In the genomic region with DNA sequence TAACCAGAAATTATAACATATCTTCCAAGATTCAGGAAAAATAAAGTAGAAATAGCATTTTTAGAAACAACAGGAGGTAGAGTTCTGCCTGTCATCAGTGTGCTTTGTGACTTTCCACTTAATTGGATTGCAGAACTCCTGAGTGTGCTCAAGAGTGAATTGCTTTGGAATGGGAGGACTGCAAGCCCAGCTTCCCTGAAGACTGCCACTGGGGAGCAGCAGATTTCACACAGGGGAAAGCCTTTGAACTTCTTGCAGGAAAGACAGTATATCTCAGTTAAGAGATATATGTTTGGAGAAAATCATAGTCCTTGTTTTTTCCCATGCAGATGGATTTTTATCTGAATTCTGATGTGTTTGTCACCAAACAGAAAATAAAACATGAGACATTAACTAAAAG, we compare ENCODE assay signal across 10 cellular contexts.
DNase-seq lines count a peak whose midpoint lies in the region; ATAC-seq and TF ChIP-seq lines count a peak whose summit lies in the region.
"Had no signal": no experiment of that assay in that cellular context is flagged by ENCODE, and none has a peak within 500 bp of the region (broad histone marks: within the 10 kb centered on the region; RNA-seq: fewer than 3 reads in every experiment).

No MANE protein-coding gene starts in this region.

- H2BK15ac ChIP-seq in neuronal stem cell (ENCODE audit: low read length), result no peak overlapping the region

- H3K27me3 ChIP-seq in GM06990 (replicated peaks; ENCODE audit: control insufficient read depth, insufficient read depth, low read length) (no peaks in the 10 kb centered on the region), RWPE2 (ENCODE audit: insufficient read depth, poor library complexity, severe bottlenecking) (no peaks in the 10 kb centered on the region), neuronal stem cell (ENCODE audit: control insufficient read depth in 3 of 3, insufficient read depth in 3 of 3, low read depth in 1 of 3, low read length in 3 of 3) (no peaks in the 10 kb centered on the region)
- no peaks in the 10 kb centered on the region for H3K27me3 ChIP-seq in effector memory CD4-positive, alpha-beta T cell (replicated peaks; ENCODE audit: control insufficient read depth, insufficient read depth, low read length, poor library complexity, severe bottlenecking)
- H3K27me3 ChIP-seq: body of pancreas, MG63 had no signal

- CTCF ChIA-PET in activated naive CD4-positive, alpha-beta T cell treated with anti-CD3 and anti-CD28 coated beads for 36 hours (lab: Charles Lee), result no interaction called here

- intact Hi-C loops in activated CD4-positive, alpha-beta T cell treated with anti-CD3 and anti-CD28 coated beads, Interleukin-2, amount 10 ng/mL, durations not matched to agents 24 days and 14 days (cut with micrococcal nuclease), result no loop called here
- intact Hi-C loops in activated naive CD4-positive, alpha-beta T cell treated with anti-CD3 and anti-CD28 coated beads for 36 hours (cut with micrococcal nuclease), result no loop called here

- no peaks in the 10 kb centered on the region for H3K4me1 Mint-ChIP-seq in activated CD4-positive, alpha-beta T cell treated with anti-CD3 and anti-CD28 coated beads, Interleukin-2, amount 10 ng/mL, durations not matched to agents 24 days and 14 days
- no peaks in the 10 kb centered on the region for H3K4me1 Mint-ChIP-seq in activated naive CD4-positive, alpha-beta T cell treated with anti-CD3 and anti-CD28 coated beads for 36 hours (ENCODE audit: low read depth)

- no peak overlapping the region for H2BK5ac ChIP-seq in neuronal stem cell (ENCODE audit: low read length)

- no peak overlapping the region for H3K4me3 Mint-ChIP-seq in activated CD4-positive, alpha-beta T cell treated with anti-CD3 and anti-CD28 coated beads, Interleukin-2, amount 10 ng/mL, durations not matched to agents 24 days and 14 days
- no peak overlapping the region for H3K4me3 Mint-ChIP-seq in activated naive CD4-positive, alpha-beta T cell treated with anti-CD3 and anti-CD28 coated beads for 36 hours
- H3K4me3 Mint-ChIP-seq: activated CD8-positive, alpha-beta T cell treated with anti-CD3 and anti-CD28 coated beads for 36 hours had no signal

- peak; percentile 54; the same call in 1 of the 3 replicates for ATAC-seq in RWPE2 (ENCODE audit: low read depth)
- ATAC-seq: activated CD8-positive, alpha-beta T cell treated with anti-CD3 and anti-CD28 coated beads for 36 hours; body of pancreas had no signal

- H3K14ac ChIP-seq in neuronal stem cell (ENCODE audit: low read length), result no peak overlapping the region

- no peak for DNase-seq in GM06990 (ENCODE audit: extremely low read depth, insufficient read length)
- no peak for DNase-seq in RWPE2 (ENCODE audit: low spot score)
- peak; percentile 18 for DNase-seq in fibroblast of mammary gland (ENCODE audit: low read depth)
- DNase-seq in neuronal stem cell (ENCODE audit: low spot score), result peak; percentile 14
- DNase-seq in activated CD4-positive, alpha-beta T cell treated with anti-CD3 and anti-CD28 coated beads, Interleukin-2, amount 10 ng/mL, durations not matched to agents 24 days and 14 days, result no peak
- DNase-seq in activated naive CD4-positive, alpha-beta T cell treated with anti-CD3 and anti-CD28 coated beads for 36 hours, result no peak
- DNase-seq in effector memory CD4-positive, alpha-beta T cell, result no peak
- DNase-seq: activated CD8-positive, alpha-beta T cell treated with anti-CD3 and anti-CD28 coated beads for 36 hours; MG63 had no signal

- H3K4me3 ChIP-seq in GM06990 (replicated peaks; ENCODE audit: low read depth, low read length) (no peak overlapping the region), RWPE2 (ENCODE audit: severe bottlenecking) (no peak overlapping the region), fibroblast of mammary gland (ENCODE audit: control insufficient read depth, low read depth, low read length) (no peak overlapping the region), neuronal stem cell (ENCODE audit: low read length in 2 of 2) (no peak overlapping the region)
- H3K4me3 ChIP-seq in effector memory CD4-positive, alpha-beta T cell (ENCODE audit: insufficient read depth, low read depth, low read length, poor library complexity, severe bottlenecking), result no peak overlapping the region
- H3K4me3 ChIP-seq: body of pancreas, MG63 had no signal

- no peak overlapping the region for H4K91ac ChIP-seq in neuronal stem cell (ENCODE audit: low read depth, low read length, poor library complexity)

- no peak overlapping the region for H4K8ac ChIP-seq in neuronal stem cell (ENCODE audit: low read depth, low read length)

- H2BK12ac ChIP-seq in neuronal stem cell (ENCODE audit: low read length), result no peak overlapping the region

- no peak overlapping the region for H3K27ac Mint-ChIP-seq in activated CD4-positive, alpha-beta T cell treated with anti-CD3 and anti-CD28 coated beads, Interleukin-2, amount 10 ng/mL, durations not matched to agents 24 days and 14 days
- H3K27ac Mint-ChIP-seq in activated naive CD4-positive, alpha-beta T cell treated with anti-CD3 and anti-CD28 coated beads for 36 hours, result no peak overlapping the region
- H3K27ac Mint-ChIP-seq: activated CD8-positive, alpha-beta T cell treated with anti-CD3 and anti-CD28 coated beads for 36 hours had no signal

- H3K4me1 ChIP-seq in RWPE2 (ENCODE audit: insufficient read depth, poor library complexity, severe bottlenecking) (no peaks in the 10 kb centered on the region), neuronal stem cell (ENCODE audit: control insufficient read depth in 2 of 2, insufficient read depth in 1 of 2, low read depth in 1 of 2, low read length in 2 of 2) (no peaks in the 10 kb centered on the region)
- H3K4me1 ChIP-seq in effector memory CD4-positive, alpha-beta T cell (ENCODE audit: control insufficient read depth, insufficient read depth, low read length, poor library complexity, severe bottlenecking), result no peaks in the 10 kb centered on the region
- H3K4me1 ChIP-seq: body of pancreas had no signal

- H2BK120ac ChIP-seq in neuronal stem cell (ENCODE audit: low read depth, low read length), result no peak overlapping the region

- no peaks in the 10 kb centered on the region for H3K36me3 ChIP-seq in GM06990 (ENCODE audit: control insufficient read depth, insufficient read depth, low read length)
- H3K36me3 ChIP-seq in RWPE2 (ENCODE audit: low read depth), result no peaks in the 10 kb centered on the region
- no peaks in the 10 kb centered on the region for H3K36me3 ChIP-seq in neuronal stem cell (replicated peaks in 1 of 2; ENCODE audit: control insufficient read depth in 2 of 2, insufficient read depth in 2 of 2, low read length in 2 of 2)
- no peaks in the 10 kb centered on the region for H3K36me3 ChIP-seq in effector memory CD4-positive, alpha-beta T cell (ENCODE audit: control insufficient read depth, insufficient read depth, low read length)
- H3K36me3 ChIP-seq: MG63 had no signal

- no peak overlapping the region for H3K18ac ChIP-seq in neuronal stem cell (ENCODE audit: low read length)

- no peak overlapping the region for H3K23ac ChIP-seq in neuronal stem cell (ENCODE audit: low read depth, low read length, poor library complexity)

- H3K4me2 ChIP-seq in neuronal stem cell (ENCODE audit: insufficient read depth, low read length, poor library complexity, severe bottlenecking), result no peak overlapping the region

- H3K36me3 Mint-ChIP-seq in activated CD4-positive, alpha-beta T cell treated with anti-CD3 and anti-CD28 coated beads, Interleukin-2, amount 10 ng/mL, durations not matched to agents 24 days and 14 days (ENCODE audit: low read depth), result no peaks in the 10 kb centered on the region
- H3K36me3 Mint-ChIP-seq in activated naive CD4-positive, alpha-beta T cell treated with anti-CD3 and anti-CD28 coated beads for 36 hours (ENCODE audit: low read depth), result no peaks in the 10 kb centered on the region

- no peak overlapping the region for H3K9ac ChIP-seq in neuronal stem cell (ENCODE audit: low read depth, low read length, poor library complexity)

- no peak overlapping the region for H3K4ac ChIP-seq in neuronal stem cell (ENCODE audit: low read length)

- H2AFZ ChIP-seq in neuronal stem cell (ENCODE audit: low read length), result no peak overlapping the region

- no peaks in the 10 kb centered on the region for H3K9me3 ChIP-seq in RWPE2 (ENCODE audit: severe bottlenecking)
- H3K9me3 ChIP-seq in neuronal stem cell (replicated peaks in 1 of 2; ENCODE audit: control insufficient read depth in 2 of 2, insufficient read depth in 1 of 2, low read depth in 1 of 2, low read length in 2 of 2), result no peaks in the 10 kb centered on the region
- H3K9me3 ChIP-seq in effector memory CD4-positive, alpha-beta T cell (ENCODE audit: control insufficient read depth, low read length), result no peaks in the 10 kb centered on the region
- H3K9me3 ChIP-seq: body of pancreas, MG63 had no signal

- H3K79me1 ChIP-seq in neuronal stem cell (ENCODE audit: low read depth, low read length), result no peaks in the 10 kb centered on the region

- H2AK5ac ChIP-seq in neuronal stem cell (ENCODE audit: low read depth, low read length), result no peak overlapping the region

- H3K27ac ChIP-seq in RWPE2 (ENCODE audit: poor library complexity, severe bottlenecking) (no peak overlapping the region), neuronal stem cell (replicated peaks; ENCODE audit: low read length) (no peak overlapping the region)
- H3K27ac ChIP-seq in effector memory CD4-positive, alpha-beta T cell (ENCODE audit: insufficient read depth, low read length, poor library complexity, severe bottlenecking), result no peak overlapping the region
- H3K27ac ChIP-seq: body of pancreas had no signal

- H3K9me3 Mint-ChIP-seq in activated CD4-positive, alpha-beta T cell treated with anti-CD3 and anti-CD28 coated beads, Interleukin-2, amount 10 ng/mL, durations not matched to agents 24 days and 14 days, result peaks cover 4% of the 10 kb centered on the region
- peaks cover 3% of the 10 kb centered on the region for H3K9me3 Mint-ChIP-seq in activated naive CD4-positive, alpha-beta T cell treated with anti-CD3 and anti-CD28 coated beads for 36 hours
- H3K9me3 Mint-ChIP-seq: activated CD8-positive, alpha-beta T cell treated with anti-CD3 and anti-CD28 coated beads for 36 hours had no signal

- no peaks in the 10 kb centered on the region for H3K27me3 Mint-ChIP-seq in activated CD4-positive, alpha-beta T cell treated with anti-CD3 and anti-CD28 coated beads, Interleukin-2, amount 10 ng/mL, durations not matched to agents 24 days and 14 days
- H3K27me3 Mint-ChIP-seq in activated naive CD4-positive, alpha-beta T cell treated with anti-CD3 and anti-CD28 coated beads for 36 hours (ENCODE audit: low read depth), result peaks cover 5% of the 10 kb centered on the region

- TF ChIP-seq CTCF in GM06990 (IDR thresholded peaks at IDR 0.05; ENCODE audit: insufficient read depth, low read length, poor library complexity, severe bottlenecking) (peak; percentile 12), RWPE2 (IDR thresholded peaks at IDR 0.05; ENCODE audit: poor library complexity, severe bottlenecking) (peak; percentile 33), fibroblast of mammary gland (conservative IDR thresholded peaks at IDR 0.05; ENCODE audit: control insufficient read depth, insufficient read depth, low read depth, low read length) (no peak)

Comparison
In these comparisons a context has a peak if more than half of its experiments do, and no peak if none do; other contexts are left out.
1. DNase-seq: peak in fibroblast of mammary gland (single experiment) and neuronal stem cell (single experiment); none in GM06990 (single experiment), RWPE2 (single experiment), activated CD4-positive, alpha-beta T cell treated with anti-CD3 and anti-CD28 coated beads, Interleukin-2, amount 10 ng/mL, durations not matched to agents 24 days and 14 days (single experiment), activated naive CD4-positive, alpha-beta T cell treated with anti-CD3 and anti-CD28 coated beads for 36 hours (single experiment) and effector memory CD4-positive, alpha-beta T cell (0 of 3).